Comparison of ENCODE assay signal across 3 cellular contexts in genomic region chr3:33162615-33163014, GRCh38. TPM values are rescaled to one million over a fixed set of nuclear protein-coding genes. Genes with fewer than 3 reads are reported as not detected.
"Had no signal": no experiment of that assay in that cellular context is flagged by ENCODE, and none has a peak within 500 bp of the region (broad histone marks: within the 10 kb centered on the region; RNA-seq: fewer than 3 reads in every experiment).

No MANE protein-coding gene starts in this region.

RNA-seq across cellular contexts. Expression of gene SUSD5, which starts 56.0 kb away (rescaled TPM):
- total RNA-seq: naive thymus-derived CD8-positive, alpha-beta T cell; natural killer cell; natural killer cell treated with Interleukin-12 subunit alpha and Interleukin-12 subunit beta and Interleukin-15 and Interleukin-18, amount 100 ng/mL, for 72 hours had no signal
- polyA plus RNA-seq: naive thymus-derived CD8-positive, alpha-beta T cell had no signal
